In the genomic region with DNA sequence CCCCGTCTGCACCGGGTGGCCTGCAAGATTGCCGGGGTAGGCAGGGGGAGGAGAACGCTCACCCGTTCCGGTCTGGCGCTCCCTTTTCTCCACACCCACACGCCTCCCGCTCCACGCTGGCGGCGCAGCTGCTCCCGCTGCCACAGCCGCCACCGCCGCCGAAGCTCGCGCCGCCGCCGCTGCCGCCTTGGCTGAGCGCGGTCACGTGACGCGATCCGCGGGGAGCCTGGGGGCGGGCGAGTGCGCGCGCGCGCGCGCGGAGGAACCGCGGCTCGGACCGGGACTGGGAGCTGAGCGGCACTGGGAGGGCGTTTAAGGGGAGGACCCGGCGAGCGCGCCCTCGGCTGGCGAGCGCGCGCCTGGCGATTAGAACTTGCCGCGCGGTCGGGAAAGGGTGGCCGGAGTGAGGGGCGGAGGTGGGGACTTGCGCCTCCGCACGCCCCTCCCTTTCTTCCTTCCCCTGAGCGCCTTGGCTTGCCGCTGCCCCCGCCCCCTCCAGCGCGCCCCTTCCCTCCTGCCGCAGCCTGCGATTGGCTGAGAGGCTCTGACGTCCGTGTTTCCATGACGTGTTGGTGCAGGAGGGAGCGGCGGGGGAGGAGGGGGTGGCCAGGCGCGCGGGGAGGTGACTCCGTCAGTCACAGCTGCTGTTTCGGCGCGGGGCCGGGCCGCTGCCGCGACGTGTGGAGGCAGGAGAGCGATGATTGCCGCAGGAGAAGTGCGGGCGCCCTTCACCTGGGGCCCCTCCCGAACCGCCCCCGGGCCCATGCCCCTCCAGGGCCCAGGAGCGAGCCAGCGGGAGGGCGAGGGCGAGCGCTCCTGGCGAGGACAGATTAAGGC, we compare ENCODE assay signal across 8 cellular contexts. TPM values are rescaled to one million over a fixed set of nuclear protein-coding genes. Genes with fewer than 3 reads are reported as not detected.
DNase-seq lines count a peak whose midpoint lies in the region; ATAC-seq, FAIRE-seq and TF ChIP-seq lines count a peak whose summit lies in the region.

No MANE protein-coding gene starts in this region.

- TF ChIP-seq POLR2A in GM12892 (IDR thresholded peaks at IDR 0.05; ENCODE audit: low read depth, low read length) (peak; percentile 87), transverse colon (IDR thresholded peaks at IDR 0.05) (peak; percentile 99)

- peaks cover 0 to 2% of the 10 kb centered on the region in 2 experiments for H3K36me3 ChIP-seq in trophoblast cell (ENCODE audit: control insufficient read depth in 1 of 2, insufficient read depth in 2 of 2, low read length in 2 of 2)
- no peaks in the 10 kb centered on the region for H3K36me3 ChIP-seq in transverse colon

- peak; percentile 99 for FAIRE-seq in GM12892 (lab: Jason Lieb, UNC)

- H3K14ac ChIP-seq in trophoblast cell (ENCODE audit: low read length), result peak overlapping the region; percentile 94

- ATAC-seq in HG02840 (IDR thresholded peaks at IDR 0.05; ENCODE audit: low FRiP score, unreplicated experiment), result peak; percentile 63

- H3K4me3 ChIP-seq in trophoblast cell (ENCODE audit: low read depth, low read length) (peak overlapping the region; percentile 95), transverse colon (peak overlapping the region; percentile 80 to 99 (median 94))

- peaks cover 22% of the 10 kb centered on the region for H3K79me2 ChIP-seq in trophoblast cell (ENCODE audit: control insufficient read depth, insufficient read depth, low read length, poor library complexity)

- H2BK120ac ChIP-seq in trophoblast cell (ENCODE audit: insufficient read depth, low read length, poor library complexity), result peak overlapping the region; percentile 73

- DNase-seq in GM12892 (ENCODE audit: insufficient read length) (peak; percentile 88), NCI-H1436 (lab: John Stamatoyannopoulos, UW) (peak; percentile 86), SW480 (ENCODE audit: low spot score) (peak; percentile 94), cardiac septum (ENCODE audit: low spot score) (peak; percentile 99), trophoblast cell (peak; percentile 97), transverse colon (peak; percentile 100)

- WGBS in adipose tissue, 3 donors, result 0 to 1% (median 1%) methylated on average over 73 to 102 of the region's 102 CpGs
- no CpG with 5 or more reads among the region's 102 CpGs for WGBS in trophoblast cell (ENCODE audit: extremely low coverage, insufficient coverage, insufficient read length)
- whole genome bisulfite sequencing in transverse colon (ENCODE audit: low coverage in 1 of 2), 2 donors, result 0% methylated on average over 48 of the region's 102 CpGs; no CpG with 5 or more reads in 1 of the 2 donors

- peaks cover 3% of the 10 kb centered on the region for H3K9me3 ChIP-seq in trophoblast cell (ENCODE audit: insufficient read depth, low read depth, low read length)
- no peaks in the 10 kb centered on the region for H3K9me3 ChIP-seq in transverse colon

- peaks cover 25% of the 10 kb centered on the region for H3K79me1 ChIP-seq in trophoblast cell (ENCODE audit: low read length)

- H3K4me2 ChIP-seq in trophoblast cell (ENCODE audit: low read length), result peak overlapping the region; percentile 84

- H3K18ac ChIP-seq in trophoblast cell (ENCODE audit: low read length), result peak overlapping the region; percentile 65

- in situ Hi-C loops in transverse colon (cut with MboI; ENCODE audit: low pct_ligation_motif_present in 1 of 4, low pct_unique_long_range_greater_than_20kb in 1 of 4, low sequenced_read_pairs in 3 of 4), result no loop called here

- H3K9ac ChIP-seq in trophoblast cell (ENCODE audit: low read length), result peak overlapping the region; percentile 98

- no peaks in the 10 kb centered on the region for H3K4me1 ChIP-seq in trophoblast cell (ENCODE audit: control insufficient read depth in 1 of 2, insufficient read depth in 2 of 2, low read length in 2 of 2)
- peaks cover 7 to 21% (median 10%) of the 10 kb centered on the region in 4 donors for H3K4me1 ChIP-seq in transverse colon

- no peak for TF ChIP-seq CTCF in transverse colon (IDR thresholded peaks at IDR 0.05)

- H3K27ac ChIP-seq in adipose tissue (ENCODE audit: low read depth, low read length) (peak overlapping the region; percentile 94), trophoblast cell (ENCODE audit: low read depth, low read length) (peak overlapping the region; percentile 98), transverse colon (peak overlapping the region; percentile 98 to 100 (median 100))

- peak; percentile 93 for TF ChIP-seq EP300 in transverse colon (IDR thresholded peaks at IDR 0.05; ENCODE audit: low read depth)

- H3K4ac ChIP-seq in trophoblast cell (ENCODE audit: low read depth, low read length), result peak overlapping the region; percentile 37

- H4K8ac ChIP-seq in trophoblast cell (ENCODE audit: low read depth, low read length), result peak overlapping the region; percentile 78

- peak overlapping the region; percentile 82 for H2AFZ ChIP-seq in trophoblast cell (ENCODE audit: insufficient read depth, low read length, poor library complexity)

- no peaks in the 10 kb centered on the region for H3K27me3 ChIP-seq in trophoblast cell (ENCODE audit: insufficient read depth, low read length)
- H3K27me3 ChIP-seq in transverse colon, result no peaks in the 10 kb centered on the region

- H4K91ac ChIP-seq in trophoblast cell (ENCODE audit: low read depth, low read length), result peak overlapping the region; percentile 95

- peak overlapping the region; percentile 14 for H2AK5ac ChIP-seq in trophoblast cell (ENCODE audit: low read length)

- no peak overlapping the region for H3K23ac ChIP-seq in trophoblast cell (ENCODE audit: low read length)

- intact Hi-C loops in cardiac septum (cut with DNase I) (loop anchor here (5.0 kb wide), 1 partner anchor 167 kb away; no protein-coding TSS in a partner anchor), transverse colon (cut with DNase I; ENCODE audit: low total_unique reads) (no loop called here)

- no peak overlapping the region for H2BK12ac ChIP-seq in trophoblast cell (ENCODE audit: low read length)

- peak overlapping the region; percentile 90 for H4K12ac ChIP-seq in trophoblast cell (ENCODE audit: low read depth, low read length)

- H2BK5ac ChIP-seq in trophoblast cell (ENCODE audit: low read depth, low read length, poor library complexity), result peak overlapping the region; percentile 88

RNA-seq across cellular contexts. Expression of a gene that starts 0.7 kb away (rescaled TPM):
- polyA plus RNA-seq in GM12892 (2012; ENCODE audit: missing spikeins), result 23.3 TPM
- 10 to 100 TPM in 1 of 3 donors, 1 to 10 TPM in 2; 3.7 to 13.3 (median 5.6) TPM for polyA plus RNA-seq in adipose tissue
- 25.4 TPM for total RNA-seq in cardiac septum
- 116 and 124 TPM in 2 replicates for polyA plus RNA-seq in trophoblast cell (2013)
- total RNA-seq in transverse colon, result 100 to 1,000 TPM in 2 of 4 donors, 10 to 100 TPM in 2; 52.7 to 235 (median 104) TPM

Comparison
In these comparisons a context has a peak if more than half of its experiments do, and no peak if none do; other contexts are left out.
1. Peak in every context shown above with its lines: DNase-seq, ATAC-seq, H3K4me3 ChIP-seq and H3K27ac ChIP-seq.